ENCODE assay signal across 10 cellular contexts in genomic region chr5:176784218-176785165, GRCh38. TPM values are rescaled to one million over a fixed set of nuclear protein-coding genes. Genes with fewer than 3 reads are reported as not detected.
DNase-seq lines count a peak whose midpoint lies in the region; ATAC-seq and TF ChIP-seq lines count a peak whose summit lies in the region.
"Had no signal": no experiment of that assay in that cellular context is flagged by ENCODE, and none has a peak within 500 bp of the region (broad histone marks: within the 10 kb centered on the region; RNA-seq: fewer than 3 reads in every experiment).

No MANE protein-coding gene starts in this region.

- H3K27me3 Mint-ChIP-seq in HFFc6 (ENCODE audit: insufficient read depth), result peaks cover 29% of the 10 kb centered on the region

- H3K27me3 ChIP-seq in RWPE2 (ENCODE audit: insufficient read depth, poor library complexity, severe bottlenecking) (no peaks in the 10 kb centered on the region), foreskin keratinocyte (peaks cover 11% of the 10 kb centered on the region), spleen (replicated peaks in 1 of 7) (peaks cover 0 to 92% (median 30%) of the 10 kb centered on the region in 7 donors), prostate gland (replicated peaks; ENCODE audit: insufficient read depth) (peaks cover 16% of the 10 kb centered on the region)

- 12 to 25% (median 19%) methylated on average over 11 to 15 of the region's 15 CpGs for WGBS in spleen, 5 donors
- 22% methylated on average over 15 of the region's 15 CpGs for WGBS in prostate gland

- no peak for TF ChIP-seq CTCF in HFFc6 (IDR thresholded peaks at IDR 0.05)
- no peak for TF ChIP-seq CTCF in RWPE2 (IDR thresholded peaks at IDR 0.05; ENCODE audit: poor library complexity, severe bottlenecking)
- TF ChIP-seq CTCF in foreskin keratinocyte (conservative IDR thresholded peaks at IDR 0.05), result no peak
- TF ChIP-seq CTCF in spleen (IDR thresholded peaks at IDR 0.05 in 8 of 11, conservative IDR thresholded peaks at IDR 0.05 in 3 of 11), result no peak
- TF ChIP-seq CTCF in prostate gland (IDR thresholded peaks at IDR 0.05), result no peak

- intact Hi-C loops in spleen (cut with DNase I; ENCODE audit: low total_unique reads), result no loop called here
- intact Hi-C loops in prostate gland (cut with DNase I), result no loop called here

- H3K27ac ChIP-seq in RWPE2 (ENCODE audit: poor library complexity, severe bottlenecking) (peak overlapping the region; percentile 75), foreskin keratinocyte (peak overlapping the region; percentile 36), spleen (no peak overlapping the region), prostate gland (no peak overlapping the region)
- H3K27ac ChIP-seq: SJSA1 had no signal

- no peaks in the 10 kb centered on the region; the same call in 1 of the 2 replicates for H3K36me3 Mint-ChIP-seq in HFFc6 (ENCODE audit: low read depth)

- no peak overlapping the region for H3K4me3 Mint-ChIP-seq in HFFc6
- H3K4me3 Mint-ChIP-seq: activated T-cell treated with anti-CD3 and anti-CD28 coated beads, Interleukin-2, amount 50 U/mL, for 72 hours had no signal

- H3K9me3 ChIP-seq in RWPE2 (ENCODE audit: severe bottlenecking) (peaks cover 2% of the 10 kb centered on the region), spleen (no peaks in the 10 kb centered on the region), prostate gland (no peaks in the 10 kb centered on the region)
- H3K9me3 ChIP-seq: SJSA1 had no signal

- H3K36me3 ChIP-seq in RWPE2 (ENCODE audit: low read depth), result no peaks in the 10 kb centered on the region
- no peaks in the 10 kb centered on the region for H3K36me3 ChIP-seq in spleen
- no peaks in the 10 kb centered on the region for H3K36me3 ChIP-seq in prostate gland
- H3K36me3 ChIP-seq: SJSA1 had no signal

- peak; percentile 93 for ATAC-seq in RWPE2 (ENCODE audit: low read depth)
- ATAC-seq in foreskin keratinocyte, result peak; percentile 93
- ATAC-seq in HG02759 (IDR thresholded peaks at IDR 0.05; ENCODE audit: unreplicated experiment), result no peak
- ATAC-seq: activated T-cell treated with anti-CD3 and anti-CD28 coated beads, Interleukin-2, amount 50 U/mL, for 72 hours had no signal

- H3K4me1 Mint-ChIP-seq in HFFc6 (ENCODE audit: low read depth), result peaks cover 13% of the 10 kb centered on the region

- TF ChIP-seq POLR2A in spleen (IDR thresholded peaks at IDR 0.05) (no peak), prostate gland (IDR thresholded peaks at IDR 0.05) (no peak)

- H3K27ac Mint-ChIP-seq in HFFc6, result peak overlapping the region; percentile 52; the same call in 1 of the 2 replicates
- H3K27ac Mint-ChIP-seq: activated T-cell treated with anti-CD3 and anti-CD28 coated beads, Interleukin-2, amount 50 U/mL, for 72 hours had no signal

- no peak overlapping the region for H3K4me3 ChIP-seq in RWPE2 (ENCODE audit: severe bottlenecking)
- no peak overlapping the region for H3K4me3 ChIP-seq in spleen
- no peak overlapping the region for H3K4me3 ChIP-seq in prostate gland
- H3K4me3 ChIP-seq: SJSA1 had no signal

- H3K9me3 Mint-ChIP-seq in HFFc6, result no peaks in the 10 kb centered on the region
- H3K9me3 Mint-ChIP-seq: activated T-cell treated with anti-CD3 and anti-CD28 coated beads, Interleukin-2, amount 50 U/mL, for 72 hours had no signal

- H3K4me1 ChIP-seq in RWPE2 (ENCODE audit: insufficient read depth, poor library complexity, severe bottlenecking) (peaks cover 12% of the 10 kb centered on the region), foreskin keratinocyte (peaks cover 18% of the 10 kb centered on the region), spleen (no peaks in the 10 kb centered on the region), prostate gland (replicated peaks) (no peaks in the 10 kb centered on the region)
- H3K4me1 ChIP-seq: SJSA1 had no signal

- DNase-seq in HFFc6, result peak; percentile 74
- DNase-seq in RWPE2 (ENCODE audit: low spot score), result peak; percentile 96
- DNase-seq in foreskin keratinocyte, result peak; percentile 93 to 97
- peak; percentile 63 for DNase-seq in spleen
- no peak for DNase-seq in prostate gland (ENCODE audit: low spot score)
- DNase-seq in DMS153 (lab: John Stamatoyannopoulos, UW), result no peak
- DNase-seq: activated T-cell treated with anti-CD3 and anti-CD28 coated beads, Interleukin-2, amount 50 U/mL, for 72 hours; KG1 had no signal

RNA-seq across cellular contexts. Expression of gene UNC5A, which starts 25.9 kb away (rescaled TPM):
- total RNA-seq in HFFc6 (2021; fragmentation: NEBNext Ultra II Directional; extraction: Animal tissue kit (Norgen Biotek cat#: 25700)), result not detected
- 0.18 and 0.51 TPM in 2 replicates for total RNA-seq in foreskin keratinocyte
- polyA plus RNA-seq in foreskin keratinocyte, result 0.18 and 0.46 TPM in 2 replicates
- total RNA-seq in spleen, result not detected
- polyA plus RNA-seq in spleen, result under 1 TPM in 2 of 3 donors, not detected in 1; 0.03 to 0.06 TPM
- 1 to 10 TPM in 1 of 2 donors, under 1 TPM in 1; 0.18 to 1.5 TPM for total RNA-seq in prostate gland
- total RNA-seq: SJSA1 had no signal

Comparison
In these comparisons a context has a peak if more than half of its experiments do, and no peak if none do; other contexts are left out.
1. DNase-seq: peak in HFFc6 (single experiment), RWPE2 (single experiment), foreskin keratinocyte (2 of 2) and spleen (single experiment); none in prostate gland (single experiment) and DMS153 (single experiment).
2. H3K27ac ChIP-seq: peak in RWPE2 (single experiment) and foreskin keratinocyte (single experiment); none in spleen (0 of 8) and prostate gland (0 of 2).